ENCODE assay signal across 9 cellular contexts in the genomic region with DNA sequence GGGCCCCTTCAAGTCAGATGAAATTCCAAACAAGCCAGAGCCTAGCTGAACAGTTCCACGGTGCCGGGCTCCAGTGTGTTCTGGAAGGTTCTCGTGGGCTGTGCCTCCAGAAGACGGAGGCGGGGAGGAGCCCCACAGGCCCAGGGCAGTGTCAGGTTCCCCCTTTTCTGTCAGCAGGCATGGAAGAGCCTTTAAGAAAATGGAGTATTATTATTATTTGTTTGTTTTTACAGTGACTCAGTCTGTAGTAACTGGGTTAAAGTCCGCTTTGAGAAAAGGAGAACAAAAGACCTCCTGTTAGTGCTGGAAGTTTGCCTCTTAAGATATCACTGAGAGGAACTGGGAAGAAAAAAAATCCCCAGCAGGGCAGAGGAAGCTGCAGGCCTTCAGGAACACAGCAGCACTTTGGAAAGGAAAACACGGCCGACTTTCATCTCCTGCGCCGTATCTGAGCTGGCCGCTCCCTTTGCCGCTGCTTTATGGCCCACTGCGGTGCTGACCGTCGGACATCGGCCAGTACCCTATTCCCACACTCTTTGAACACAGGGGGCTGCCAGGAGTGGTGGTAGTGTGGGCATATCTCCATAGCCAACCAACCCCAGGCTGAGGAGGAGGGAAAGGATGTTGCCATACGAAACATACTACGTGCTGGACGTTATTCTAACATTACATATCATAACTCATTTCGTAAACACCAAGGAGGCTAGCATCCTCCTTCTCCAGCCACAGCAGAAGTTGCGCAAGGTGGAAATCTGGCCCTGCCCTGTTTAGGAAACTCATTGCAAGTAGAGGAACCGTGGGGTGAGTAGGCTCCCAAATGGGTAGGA.
DNase-seq lines count a peak whose midpoint lies in the region; ATAC-seq, FAIRE-seq and TF ChIP-seq lines count a peak whose summit lies in the region.
"Had no signal": no experiment of that assay in that cellular context is flagged by ENCODE, and none has a peak within 500 bp of the region (broad histone marks: within the 10 kb centered on the region; RNA-seq: fewer than 3 reads in every experiment).

No MANE protein-coding gene starts in this region.

- H3K27ac ChIP-seq in HepG2 (ENCODE audit: extremely low read length, insufficient read depth, low read length) (peak overlapping the region; percentile 79), temporal lobe (ENCODE audit: low read depth, low read length) (peak overlapping the region; percentile 74)

- CTCF ChIA-PET in HepG2 (lab: Yijun Ruan, JAX; ENCODE audit: low intra/inter-chr PET ratio, low total read pairs): no interaction called here

- WGBS in HepG2 (ENCODE audit: low lambda C conversion rate): 14% methylated on average over 21 of the region's 22 CpGs

- peak overlapping the region; percentile 60 for H3K9ac ChIP-seq in HepG2 (ENCODE audit: insufficient read depth, low read depth, low read length)

- TSS peak; percentile 94 for BruUV-seq in HepG2 (replicated peaks; lab: Mats Ljungman, UMichigan)

- H4K20me1 ChIP-seq in HepG2 (ENCODE audit: insufficient read depth, low read length): no peaks in the 10 kb centered on the region

- TF ChIP-seq POLR2A in HepG2 (IDR thresholded peaks at IDR 0.05; ENCODE audit: insufficient read depth in 1 of 2, low read depth in 2 of 2, low read length in 2 of 2): peak in 1 of 2 experiments; percentile 42; a peak in 2 of 4 replicates

- peaks cover 85% of the 10 kb centered on the region for H3K4me1 ChIP-seq in HepG2 (ENCODE audit: insufficient read depth, low read length)

- H2AFZ ChIP-seq in HepG2 (ENCODE audit: low read length): no peak overlapping the region

- no peaks in the 10 kb centered on the region for H3K9me3 Mint-ChIP-seq in central memory CD8-positive, alpha-beta T cell
- H3K9me3 Mint-ChIP-seq in T-helper 2 cell treated with Interferon-gamma antibody and Interleukin-4, amounts not matched to agents 5 μg/mL and 100 μg/mL, for 36 hours: peaks cover 3% of the 10 kb centered on the region
- H3K9me3 Mint-ChIP-seq: memory B cell had no signal

- peak overlapping the region in 1 of 3 experiments; percentile 55; a peak in 3 of 6 replicates for H3K4me3 ChIP-seq in HepG2 (replicated peaks in 1 of 3; ENCODE audit: insufficient read depth in 1 of 3, low read depth in 2 of 3, low read length in 3 of 3)

- DNase-seq in M059J (ENCODE audit: low read depth): peak; percentile 92
- no peak for DNase-seq in central memory CD8-positive, alpha-beta T cell (ENCODE audit: low spot score in 2 of 2)
- peak; percentile 94 for DNase-seq in HepG2 (ENCODE audit: low spot score)
- DNase-seq in NCI-H82 treated with DMSO at 0.1 percent for 48 hours (lab: John Stamatoyannopoulos, UW; ENCODE audit: unreplicated experiment): no peak
- no peak for DNase-seq in T-helper 2 cell treated with Interferon-gamma antibody and Interleukin-4, amounts not matched to agents 5 μg/mL and 100 μg/mL, for 36 hours (ENCODE audit: low spot score)
- DNase-seq in iPS-NIHi7 (ENCODE audit: extremely low spot score): no peak

- peaks cover 6% of the 10 kb centered on the region for H3K4me1 Mint-ChIP-seq in central memory CD8-positive, alpha-beta T cell
- peaks cover 5% of the 10 kb centered on the region for H3K4me1 Mint-ChIP-seq in T-helper 2 cell treated with Interferon-gamma antibody and Interleukin-4, amounts not matched to agents 5 μg/mL and 100 μg/mL, for 36 hours (ENCODE audit: low read depth)

- POLR2A ChIA-PET in HepG2 (lab: Yijun Ruan, JAX): interaction anchor here (0.7 to 3.1 kb wide), 18 partner anchors 9 to 225 kb away, joined by 3 to 42 read pairs (median 5); a partner anchor contains a TSS

- peak; percentile 77 for FAIRE-seq in HepG2 (lab: Jason Lieb, UNC)

- H3K4me2 ChIP-seq in HepG2 (ENCODE audit: low read depth, low read length): peak overlapping the region; percentile 79

- H3K4me3 Mint-ChIP-seq in central memory CD8-positive, alpha-beta T cell: no peak overlapping the region
- no peak overlapping the region for H3K4me3 Mint-ChIP-seq in T-helper 2 cell treated with Interferon-gamma antibody and Interleukin-4, amounts not matched to agents 5 μg/mL and 100 μg/mL, for 36 hours
- H3K4me3 Mint-ChIP-seq: memory B cell had no signal

- no peak for ATAC-seq in central memory CD8-positive, alpha-beta T cell (replicated peaks; ENCODE audit: extremely low read depth, poor library complexity, severe bottlenecking)
- ATAC-seq in HepG2 (peak; percentile 89), GM19455 (IDR thresholded peaks at IDR 0.05; ENCODE audit: unreplicated experiment) (no peak)

- H3K27me3 Mint-ChIP-seq in central memory CD8-positive, alpha-beta T cell: no peaks in the 10 kb centered on the region
- H3K27me3 Mint-ChIP-seq in T-helper 2 cell treated with Interferon-gamma antibody and Interleukin-4, amounts not matched to agents 5 μg/mL and 100 μg/mL, for 36 hours (ENCODE audit: low read depth): no peaks in the 10 kb centered on the region
- H3K27me3 Mint-ChIP-seq: memory B cell had no signal

- peak overlapping the region; percentile 29 for H3K27ac Mint-ChIP-seq in central memory CD8-positive, alpha-beta T cell (ENCODE audit: low read depth)
- no peak overlapping the region for H3K27ac Mint-ChIP-seq in T-helper 2 cell treated with Interferon-gamma antibody and Interleukin-4, amounts not matched to agents 5 μg/mL and 100 μg/mL, for 36 hours
- H3K27ac Mint-ChIP-seq: memory B cell had no signal

- no peaks in the 10 kb centered on the region for H3K79me2 ChIP-seq in HepG2 (ENCODE audit: insufficient read depth, low read length)

- H3K36me3 Mint-ChIP-seq in central memory CD8-positive, alpha-beta T cell (ENCODE audit: insufficient read depth): no peaks in the 10 kb centered on the region
- no peaks in the 10 kb centered on the region for H3K36me3 Mint-ChIP-seq in T-helper 2 cell treated with Interferon-gamma antibody and Interleukin-4, amounts not matched to agents 5 μg/mL and 100 μg/mL, for 36 hours (ENCODE audit: low read depth)

- TF ChIP-seq EP300 in HepG2 (IDR thresholded peaks at IDR 0.05; ENCODE audit: low read depth in 2 of 2, low read length in 2 of 2): peak in 1 of 2 experiments; percentile 86; a peak in 2 of 4 replicates
- TF ChIP-seq EP300 in HepG2 (CRISPR knock-in tag; IDR thresholded peaks at IDR 0.05; ENCODE audit: borderline replicate concordance): peak; percentile 46; the same call in 1 of the 2 replicates

- no peaks in the 10 kb centered on the region for H3K9me3 ChIP-seq in HepG2 (ENCODE audit: low read length)

- in situ Hi-C loops in HepG2 (cut with HindIII; ENCODE audit: extremely low pct_ligation_motif_present, low pct_unique_long_range_greater_than_20kb): no loop called here

- intact Hi-C loops in HepG2 (cut with micrococcal nuclease; ENCODE audit: unreplicated experiment): loop anchor here (10.0 kb wide), 1 partner anchor 186 kb away; no protein-coding TSS in a partner anchor

- TF ChIP-seq CTCF in HepG2 (CRISPR knock-in tag; IDR thresholded peaks at IDR 0.05): no peak

- no peaks in the 10 kb centered on the region for H3K36me3 ChIP-seq in HepG2 (replicated peaks in 1 of 2; ENCODE audit: control insufficient read depth in 1 of 2, insufficient read depth in 2 of 2, low read length in 2 of 2)

- TF ChIP-seq RAD21 in HepG2 (CRISPR knock-in tag; IDR thresholded peaks at IDR 0.05): no peak

- no peaks in the 10 kb centered on the region for H3K27me3 ChIP-seq in HepG2 (ENCODE audit: control insufficient read depth in 1 of 2, insufficient read depth in 2 of 2, low read length in 2 of 2)

TF ChIP-seq in HepG2, 621 proteins besides CTCF, POLR2A, EP300 and RAD21 (continues in another document):
- TF ChIP-seq ZNF446 (CRISPR knock-in tag; IDR thresholded peaks at IDR 0.05) (no peak), ZNF34 (CRISPR knock-in tag; IDR thresholded peaks at IDR 0.05; ENCODE audit: borderline replicate concordance) (0 out of 2 replicates have a peak, but pooled peaks have one; percentile 50), ZSCAN29 (CRISPR knock-in tag; conservative IDR thresholded peaks at IDR 0.05) (0 out of 2 replicates have a peak, but pooled peaks have one; percentile 80), RFX5 (IDR thresholded peaks at IDR 0.05; ENCODE audit: low read depth, low read length) (no peak), JUN (CRISPR knock-in tag; IDR thresholded peaks at IDR 0.05) (peak; percentile 67; the same call in 1 of the 2 replicates), AGO2 (optimal IDR thresholded peaks at IDR 0.05; ENCODE audit: low read depth, low read length) (no peak), EHMT2 (IDR thresholded peaks at IDR 0.05; ENCODE audit: borderline replicate concordance, low read depth, low read length) (no peak; the same call in 1 of the 2 replicates), MATR3 (CRISPR knock-in tag; IDR thresholded peaks at IDR 0.05) (no peak), NR2F1 (CRISPR knock-in tag; IDR thresholded peaks at IDR 0.05) (no peak), LCORL (IDR thresholded peaks at IDR 0.05) (no peak), LCORL (CRISPR knock-in tag; IDR thresholded peaks at IDR 0.05) (peak; percentile 60), SIN3B (IDR thresholded peaks at IDR 0.05; ENCODE audit: low read length) (no peak), MXD4 (CRISPR knock-in tag; IDR thresholded peaks at IDR 0.05) (no peak), NR3C1 (CRISPR knock-in tag; IDR thresholded peaks at IDR 0.05) (no peak)
- TF ChIP-seq, protein P1, sequence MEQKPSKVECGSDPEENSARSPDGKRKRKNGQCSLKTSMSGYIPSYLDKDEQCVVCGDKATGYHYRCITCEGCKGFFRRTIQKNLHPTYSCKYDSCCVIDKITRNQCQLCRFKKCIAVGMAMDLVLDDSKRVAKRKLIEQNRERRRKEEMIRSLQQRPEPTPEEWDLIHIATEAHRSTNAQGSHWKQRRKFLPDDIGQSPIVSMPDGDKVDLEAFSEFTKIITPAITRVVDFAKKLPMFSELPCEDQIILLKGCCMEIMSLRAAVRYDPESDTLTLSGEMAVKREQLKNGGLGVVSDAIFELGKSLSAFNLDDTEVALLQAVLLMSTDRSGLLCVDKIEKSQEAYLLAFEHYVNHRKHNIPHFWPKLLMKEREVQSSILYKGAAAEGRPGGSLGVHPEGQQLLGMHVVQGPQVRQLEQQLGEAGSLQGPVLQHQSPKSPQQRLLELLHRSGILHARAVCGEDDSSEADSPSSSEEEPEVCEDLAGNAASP (CRISPR knock-in tag; IDR thresholded peaks at IDR 0.05; ENCODE audit: borderline replicate concordance): no peak
- TF ChIP-seq, protein P2, sequence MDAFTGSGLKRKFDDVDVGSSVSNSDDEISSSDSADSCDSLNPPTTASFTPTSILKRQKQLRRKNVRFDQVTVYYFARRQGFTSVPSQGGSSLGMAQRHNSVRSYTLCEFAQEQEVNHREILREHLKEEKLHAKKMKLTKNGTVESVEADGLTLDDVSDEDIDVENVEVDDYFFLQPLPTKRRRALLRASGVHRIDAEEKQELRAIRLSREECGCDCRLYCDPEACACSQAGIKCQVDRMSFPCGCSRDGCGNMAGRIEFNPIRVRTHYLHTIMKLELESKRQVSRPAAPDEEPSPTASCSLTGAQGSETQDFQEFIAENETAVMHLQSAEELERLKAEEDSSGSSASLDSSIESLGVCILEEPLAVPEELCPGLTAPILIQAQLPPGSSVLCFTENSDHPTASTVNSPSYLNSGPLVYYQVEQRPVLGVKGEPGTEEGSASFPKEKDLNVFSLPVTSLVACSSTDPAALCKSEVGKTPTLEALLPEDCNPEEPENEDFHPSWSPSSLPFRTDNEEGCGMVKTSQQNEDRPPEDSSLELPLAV (CRISPR knock-in tag; conservative IDR thresholded peaks at IDR 0.05; ENCODE audit: low read depth): no peak

Comparison
In these comparisons a context has a peak if more than half of its experiments do, and no peak if none do; other contexts are left out.
1. DNase-seq: peak in M059J (single experiment) and HepG2 (single experiment); none in central memory CD8-positive, alpha-beta T cell (0 of 2), NCI-H82 treated with DMSO at 0.1 percent for 48 hours (single experiment), T-helper 2 cell treated with Interferon-gamma antibody and Interleukin-4, amounts not matched to agents 5 μg/mL and 100 μg/mL, for 36 hours (single experiment) and iPS-NIHi7 (single experiment).